In the genomic region with DNA sequence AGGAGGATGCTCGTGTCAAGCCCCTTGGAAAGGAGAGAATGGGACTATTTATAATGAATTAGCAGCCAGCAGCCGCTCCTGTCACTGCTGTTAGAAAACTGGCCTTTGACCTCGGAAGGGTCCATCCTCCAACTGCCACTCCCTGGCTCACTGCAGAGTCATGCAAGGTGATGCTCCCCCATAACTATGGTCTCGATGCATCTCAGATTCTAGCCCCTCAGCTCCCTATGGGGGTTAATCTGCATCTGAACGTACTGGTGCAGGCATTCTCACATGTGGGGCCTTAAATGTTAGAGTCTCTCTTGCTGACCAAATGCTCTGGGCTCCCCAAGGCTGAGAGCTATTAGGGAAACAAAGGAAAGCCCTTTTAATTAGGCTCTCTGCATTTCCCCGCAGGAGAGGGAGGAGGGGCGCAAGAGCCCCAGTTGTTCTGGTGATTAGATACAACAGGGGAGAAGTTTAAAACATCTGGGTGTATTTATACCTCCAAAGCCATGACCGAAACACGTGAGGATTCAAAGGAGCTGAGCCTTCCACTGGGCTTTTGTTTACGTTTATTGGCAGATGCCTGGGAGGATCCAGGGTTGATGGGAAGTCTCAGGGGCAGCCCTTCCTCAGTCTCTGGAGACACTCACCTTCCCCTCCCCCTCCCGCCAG, we compare ENCODE assay signal across 2 cellular contexts.
TF ChIP-seq lines count a peak whose summit lies in the region.

No MANE protein-coding gene starts in this region.

TF ChIP-seq in HepG2, 621 proteins besides CTCF, POLR2A, EP300 and RAD21 (continued from another document and continues in another):
- TF ChIP-seq, protein P1, sequence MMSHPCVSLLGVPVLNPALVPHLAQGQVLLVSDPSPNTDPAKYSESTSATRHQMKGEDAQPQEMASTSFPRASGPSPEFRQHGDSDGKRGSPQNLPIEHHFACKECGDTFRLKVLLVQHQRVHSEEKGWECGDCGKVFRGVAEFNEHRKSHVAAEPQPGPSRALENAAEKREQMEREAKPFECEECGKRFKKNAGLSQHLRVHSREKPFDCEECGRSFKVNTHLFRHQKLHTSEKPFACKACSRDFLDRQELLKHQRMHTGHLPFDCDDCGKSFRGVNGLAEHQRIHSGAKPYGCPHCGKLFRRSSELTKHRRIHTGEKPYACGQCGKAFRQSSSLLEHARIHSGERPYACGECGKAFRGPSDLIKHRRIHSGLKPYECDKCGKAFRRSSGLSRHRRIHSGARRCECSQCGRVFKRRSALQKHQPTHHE (CRISPR knock-in tag; IDR thresholded peaks at IDR 0.05; ENCODE audit: borderline replicate concordance) = no peak
- TF ChIP-seq ZNF558 (CRISPR knock-in tag; IDR thresholded peaks at IDR 0.05; ENCODE audit: borderline replicate concordance) (no peak), ZBTB38 (CRISPR knock-in tag; IDR thresholded peaks at IDR 0.05) (no peak), HNF4G (IDR thresholded peaks at IDR 0.05; ENCODE audit: borderline replicate concordance, low read depth, low read length) (peak; percentile 40; the same call in 1 of the 2 replicates), HNF4G (CRISPR knock-in tag; IDR thresholded peaks at IDR 0.05; ENCODE audit: borderline replicate concordance, low read depth) (no peak), RFX1 (IDR thresholded peaks at IDR 0.05) (no peak), CBX5 (CRISPR knock-in tag; IDR thresholded peaks at IDR 0.05; ENCODE audit: borderline replicate concordance) (no peak), ZNF790 (CRISPR knock-in tag; IDR thresholded peaks at IDR 0.05; ENCODE audit: borderline replicate concordance) (no peak), CENPX (CRISPR knock-in tag; IDR thresholded peaks at IDR 0.05) (no peak), ZNF501 (CRISPR knock-in tag; IDR thresholded peaks at IDR 0.05) (0 out of 2 replicates have a peak, but pooled peaks have one; percentile 20), ZZZ3 (CRISPR knock-in tag; IDR thresholded peaks at IDR 0.05; ENCODE audit: borderline replicate concordance) (no peak), ESRRA (CRISPR knock-in tag; IDR thresholded peaks at IDR 0.05; ENCODE audit: low read depth) (no peak), ZNF446 (CRISPR knock-in tag; IDR thresholded peaks at IDR 0.05) (no peak), NR2F6 (IDR thresholded peaks at IDR 0.05) (peak; percentile 72), NR2F6 (CRISPR knock-in tag; IDR thresholded peaks at IDR 0.05) (peak; percentile 66), ELF3 (CRISPR knock-in tag; IDR thresholded peaks at IDR 0.05) (no peak), KAT2B (IDR thresholded peaks at IDR 0.05; ENCODE audit: borderline replicate concordance, low read depth, low read length) (no peak)
- TF ChIP-seq, protein P2, sequence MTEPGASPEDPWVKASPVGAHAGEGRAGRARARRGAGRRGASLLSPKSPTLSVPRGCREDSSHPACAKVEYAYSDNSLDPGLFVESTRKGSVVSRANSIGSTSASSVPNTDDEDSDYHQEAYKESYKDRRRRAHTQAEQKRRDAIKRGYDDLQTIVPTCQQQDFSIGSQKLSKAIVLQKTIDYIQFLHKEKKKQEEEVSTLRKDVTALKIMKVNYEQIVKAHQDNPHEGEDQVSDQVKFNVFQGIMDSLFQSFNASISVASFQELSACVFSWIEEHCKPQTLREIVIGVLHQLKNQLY (CRISPR knock-in tag; IDR thresholded peaks at IDR 0.05) = no peak
- TF ChIP-seq, protein P3, sequence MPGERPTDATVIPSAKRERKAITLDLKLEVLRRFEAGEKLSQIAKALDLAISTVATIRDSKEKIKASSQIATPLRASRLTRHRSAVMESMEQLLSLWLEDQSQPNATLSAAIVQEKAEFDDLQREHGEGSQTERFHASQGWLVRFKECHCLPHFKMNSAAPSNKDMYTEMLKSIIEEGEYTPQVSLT (CRISPR knock-in tag; IDR thresholded peaks at IDR 0.05; ENCODE audit: borderline replicate concordance, low read depth) = no peak
- TF ChIP-seq, protein P4, sequence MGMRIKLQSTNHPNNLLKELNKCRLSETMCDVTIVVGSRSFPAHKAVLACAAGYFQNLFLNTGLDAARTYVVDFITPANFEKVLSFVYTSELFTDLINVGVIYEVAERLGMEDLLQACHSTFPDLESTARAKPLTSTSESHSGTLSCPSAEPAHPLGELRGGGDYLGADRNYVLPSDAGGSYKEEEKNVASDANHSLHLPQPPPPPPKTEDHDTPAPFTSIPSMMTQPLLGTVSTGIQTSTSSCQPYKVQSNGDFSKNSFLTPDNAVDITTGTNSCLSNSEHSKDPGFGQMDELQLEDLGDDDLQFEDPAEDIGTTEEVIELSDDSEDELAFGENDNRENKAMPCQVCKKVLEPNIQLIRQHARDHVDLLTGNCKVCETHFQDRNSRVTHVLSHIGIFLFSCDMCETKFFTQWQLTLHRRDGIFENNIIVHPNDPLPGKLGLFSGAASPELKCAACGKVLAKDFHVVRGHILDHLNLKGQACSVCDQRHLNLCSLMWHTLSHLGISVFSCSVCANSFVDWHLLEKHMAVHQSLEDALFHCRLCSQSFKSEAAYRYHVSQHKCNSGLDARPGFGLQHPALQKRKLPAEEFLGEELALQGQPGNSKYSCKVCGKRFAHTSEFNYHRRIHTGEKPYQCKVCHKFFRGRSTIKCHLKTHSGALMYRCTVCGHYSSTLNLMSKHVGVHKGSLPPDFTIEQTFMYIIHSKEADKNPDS (CRISPR knock-in tag; IDR thresholded peaks at IDR 0.05) = no peak
- TF ChIP-seq, protein P5, sequence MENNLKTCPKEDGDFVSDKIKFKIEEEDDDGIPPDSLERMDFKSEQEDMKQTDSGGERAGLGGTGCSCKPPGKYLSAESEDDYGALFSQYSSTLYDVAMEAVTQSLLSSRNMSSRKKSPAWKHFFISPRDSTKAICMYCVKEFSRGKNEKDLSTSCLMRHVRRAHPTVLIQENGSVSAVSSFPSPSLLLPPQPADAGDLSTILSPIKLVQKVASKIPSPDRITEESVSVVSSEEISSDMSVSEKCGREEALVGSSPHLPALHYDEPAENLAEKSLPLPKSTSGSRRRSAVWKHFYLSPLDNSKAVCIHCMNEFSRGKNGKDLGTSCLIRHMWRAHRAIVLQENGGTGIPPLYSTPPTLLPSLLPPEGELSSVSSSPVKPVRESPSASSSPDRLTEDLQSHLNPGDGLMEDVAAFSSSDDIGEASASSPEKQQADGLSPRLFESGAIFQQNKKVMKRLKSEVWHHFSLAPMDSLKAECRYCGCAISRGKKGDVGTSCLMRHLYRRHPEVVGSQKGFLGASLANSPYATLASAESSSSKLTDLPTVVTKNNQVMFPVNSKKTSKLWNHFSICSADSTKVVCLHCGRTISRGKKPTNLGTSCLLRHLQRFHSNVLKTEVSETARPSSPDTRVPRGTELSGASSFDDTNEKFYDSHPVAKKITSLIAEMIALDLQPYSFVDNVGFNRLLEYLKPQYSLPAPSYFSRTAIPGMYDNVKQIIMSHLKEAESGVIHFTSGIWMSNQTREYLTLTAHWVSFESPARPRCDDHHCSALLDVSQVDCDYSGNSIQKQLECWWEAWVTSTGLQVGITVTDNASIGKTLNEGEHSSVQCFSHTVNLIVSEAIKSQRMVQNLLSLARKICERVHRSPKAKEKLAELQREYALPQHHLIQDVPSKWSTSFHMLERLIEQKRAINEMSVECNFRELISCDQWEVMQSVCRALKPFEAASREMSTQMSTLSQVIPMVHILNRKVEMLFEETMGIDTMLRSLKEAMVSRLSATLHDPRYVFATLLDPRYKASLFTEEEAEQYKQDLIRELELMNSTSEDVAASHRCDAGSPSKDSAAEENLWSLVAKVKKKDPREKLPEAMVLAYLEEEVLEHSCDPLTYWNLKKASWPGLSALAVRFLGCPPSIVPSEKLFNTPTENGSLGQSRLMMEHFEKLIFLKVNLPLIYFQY (CRISPR knock-in tag; IDR thresholded peaks at IDR 0.05; ENCODE audit: borderline replicate concordance) = no peak

TF ChIP-seq in H1, 55 proteins besides CTCF, POLR2A, EP300 and RAD21 (continued from another document):
- TF ChIP-seq SP4 (IDR thresholded peaks at IDR 0.05; ENCODE audit: low read length) = no peak
- TF ChIP-seq POLR2AphosphoS5 (IDR thresholded peaks at IDR 0.05; ENCODE audit: low read depth, low read length) = peak; percentile 61
TF ChIP-seq in H1: peak in this region for 12.
